In the genomic region with DNA sequence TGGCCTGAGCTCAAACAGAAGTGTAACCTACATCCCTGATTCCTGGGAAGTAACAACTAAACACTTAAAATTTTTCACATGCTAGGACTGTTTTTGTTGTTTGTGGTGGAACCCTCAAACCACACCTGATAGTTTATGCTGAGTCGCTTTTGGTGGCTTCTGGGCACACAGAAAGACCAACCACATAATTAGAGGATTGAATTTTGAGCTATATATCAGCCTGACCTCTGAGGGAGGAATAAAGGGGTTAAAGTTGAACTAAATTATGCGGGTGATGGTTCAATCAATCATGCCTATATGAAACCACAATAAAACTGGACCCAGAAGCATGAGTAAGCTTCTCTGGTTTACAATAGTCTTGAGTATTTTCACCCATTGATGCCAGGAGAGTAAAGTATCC, we compare ENCODE assay signal across 12 cellular contexts.
DNase-seq lines count a peak whose midpoint lies in the region; ATAC-seq and TF ChIP-seq lines count a peak whose summit lies in the region.
"Had no signal": no experiment of that assay in that cellular context is flagged by ENCODE, and none has a peak within 500 bp of the region (broad histone marks: within the 10 kb centered on the region; RNA-seq: fewer than 3 reads in every experiment).

No MANE protein-coding gene starts in this region.

- H3K27me3 ChIP-seq in DND-41 (ENCODE audit: insufficient read depth, low read length, poor library complexity) = no peaks in the 10 kb centered on the region

- no peaks in the 10 kb centered on the region for H3K36me3 ChIP-seq in DND-41 (ENCODE audit: insufficient read depth, low read length)

- H3K79me2 ChIP-seq in DND-41 (ENCODE audit: insufficient read depth, low read length) = no peaks in the 10 kb centered on the region

- no peak for TF ChIP-seq RAD21 in Ishikawa (IDR thresholded peaks at IDR 0.05; ENCODE audit: low read depth)

- H3K9ac ChIP-seq in DND-41 (ENCODE audit: low read depth, low read length) = no peak overlapping the region

- H2AFZ ChIP-seq in DND-41 (ENCODE audit: low read depth, low read length) = no peak overlapping the region

- no peak for TF ChIP-seq EP300 in Ishikawa (IDR thresholded peaks at IDR 0.05; ENCODE audit: borderline replicate concordance)

- no peak for TF ChIP-seq CTCF in DND-41 (IDR thresholded peaks at IDR 0.05; ENCODE audit: borderline replicate concordance, extremely low read depth, low read length, poor library complexity, severe bottlenecking)

- ATAC-seq in DND-41 (ENCODE audit: insufficient read depth, low read depth) = peak; percentile 63

- H3K27ac ChIP-seq in DND-41 (ENCODE audit: low read length) = no peak overlapping the region

- H4K20me1 ChIP-seq in DND-41 (ENCODE audit: insufficient read depth, low read length) = no peaks in the 10 kb centered on the region

- DNase-seq in DND-41 (peak; percentile 15), T1000 (lab: John Stamatoyannopoulos, UW) (peak; percentile 6), kidney glomerular epithelial cell (lab: John Stamatoyannopoulos, UW) (peak; percentile 11), cerebellar cortex (ENCODE audit: low spot score) (no peak), 8988T (no peak), COR-L47 (lab: John Stamatoyannopoulos, UW) (no peak)
- DNase-seq: C1 segment of cervical spinal cord, DMS 273 treated with DMSO at 0.1 percent for 48 hours, NCI-H1417 treated with DMSO at 0.1 percent for 48 hours, NCI-H1930, NCI-H446 had no signal

- H3K4me2 ChIP-seq in DND-41 (ENCODE audit: insufficient read depth, low read length) = no peak overlapping the region

- peaks cover 12% of the 10 kb centered on the region for H3K4me1 ChIP-seq in DND-41 (ENCODE audit: insufficient read depth, low read length)

- H3K4me3 ChIP-seq in DND-41 (ENCODE audit: low read depth in 1 of 2, low read length in 2 of 2) = no peak overlapping the region

- peaks cover 6% of the 10 kb centered on the region for H3K9me3 ChIP-seq in DND-41 (ENCODE audit: insufficient read depth, low read length, severe bottlenecking)

TF ChIP-seq in Ishikawa, 13 proteins besides CTCF, POLR2A, EP300 and RAD21:
- TF ChIP-seq ZBTB7A (IDR thresholded peaks at IDR 0.05; ENCODE audit: low read depth) (no peak), TCF12 (IDR thresholded peaks at IDR 0.05; ENCODE audit: low read depth) (no peak), NFIC (IDR thresholded peaks at IDR 0.05) (0 out of 2 replicates have a peak, but pooled peaks have one; percentile 15), TEAD4 (IDR thresholded peaks at IDR 0.05) (0 out of 2 replicates have a peak, but pooled peaks have one; percentile 14), EGR1 (IDR thresholded peaks at IDR 0.05) (no peak)
- TF ChIP-seq, protein P1, sequence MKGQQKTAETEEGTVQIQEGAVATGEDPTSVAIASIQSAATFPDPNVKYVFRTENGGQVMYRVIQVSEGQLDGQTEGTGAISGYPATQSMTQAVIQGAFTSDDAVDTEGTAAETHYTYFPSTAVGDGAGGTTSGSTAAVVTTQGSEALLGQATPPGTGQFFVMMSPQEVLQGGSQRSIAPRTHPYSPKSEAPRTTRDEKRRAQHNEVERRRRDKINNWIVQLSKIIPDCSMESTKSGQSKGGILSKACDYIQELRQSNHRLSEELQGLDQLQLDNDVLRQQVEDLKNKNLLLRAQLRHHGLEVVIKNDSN (IDR thresholded peaks at IDR 0.05) = no peak

Comparison
In these comparisons a context has a peak if more than half of its experiments do, and no peak if none do; other contexts are left out.
1. DNase-seq: peak in DND-41 (single experiment), T1000 (single experiment) and kidney glomerular epithelial cell (single experiment); none in cerebellar cortex (single experiment), 8988T (single experiment) and COR-L47 (single experiment).